ENCODE assay signal across 26 cellular contexts in genomic region chr4:1814453-1814852, GRCh38. TPM values are rescaled to one million over a fixed set of nuclear protein-coding genes. Genes with fewer than 3 reads are reported as not detected.
"Had no signal": no experiment of that assay in that cellular context is flagged by ENCODE, and none has a peak within 500 bp of the region (broad histone marks: within the 10 kb centered on the region; RNA-seq: fewer than 3 reads in every experiment).

No MANE protein-coding gene starts in this region.

- DNase-seq: hypothalamus; islet precursor cell; left ventricle myocardium inferior; midbrain; mucosa of descending colon; naive thymus-derived CD4-positive, alpha-beta T cell; occipital lobe; sigmoid colon; small intestine; spleen; stimulated activated CD4-positive, alpha-beta T cell treated with anti-CD3 and anti-CD28 coated beads, Interleukin-4, amount 100 ng/mL, for 24 hours; stimulated activated naive CD4-positive, alpha-beta T cell; tibial artery; trophoblast cell; upper lobe of right lung had no signal

- H3K79me2 ChIP-seq: parathyroid adenoma had no signal

- H3K27me3 ChIP-seq: heart left ventricle, neutrophil, right atrium auricular region, sigmoid colon, spleen, suprapubic skin, tibial artery, upper lobe of right lung had no signal

- H3K4me1 ChIP-seq: left ventricle myocardium inferior, right atrium auricular region, suprapubic skin, tibial artery had no signal

- ATAC-seq: heart left ventricle; mucosa of descending colon; naive thymus-derived CD4-positive, alpha-beta T cell; natural killer cell treated with Interleukin-12 subunit alpha and Interleukin-12 subunit beta and Interleukin-15 and Interleukin-18, amount 100 ng/mL, for 72 hours; stimulated activated effector memory CD8-positive, alpha-beta T cell treated with anti-CD3 and anti-CD28 coated beads, Interleukin-12 subunit alpha, Interleukin-12 subunit beta, amount 100 ng/mL, for 72 hours; upper lobe of right lung had no signal

- H3K9ac ChIP-seq: parathyroid adenoma had no signal

- H3K9me3 ChIP-seq: heart left ventricle, left ventricle myocardium inferior, mucosa of descending colon, neutrophil, right atrium auricular region, sigmoid colon, spleen, suprapubic skin, thoracic aorta, tibial artery, upper lobe of right lung had no signal

- H2AFZ ChIP-seq: parathyroid adenoma had no signal

- H3K4me3 ChIP-seq: heart left ventricle, left ventricle myocardium inferior, lung, mucosa of descending colon, right atrium auricular region, sigmoid colon, spleen, suprapubic skin, thoracic aorta, tibial artery, upper lobe of right lung had no signal

- FAIRE-seq: small intestine, urothelium cell line had no signal

- H3K27ac ChIP-seq: heart left ventricle, left ventricle myocardium inferior, neutrophil, parathyroid adenoma, right atrium auricular region, sigmoid colon, spleen, suprapubic skin, thoracic aorta, tibial artery, upper lobe of right lung had no signal

RNA-seq across cellular contexts. Expression of gene FGFR3, which starts 21.4 kb away (rescaled TPM):
- total RNA-seq: myocyte; natural killer cell treated with Interleukin-12 subunit alpha and Interleukin-12 subunit beta and Interleukin-15 and Interleukin-18, amount 100 ng/mL, for 72 hours had no signal
- polyA plus RNA-seq: naive thymus-derived CD4-positive, alpha-beta T cell had no signal
